In genomic region chr3:47324278-47324865, GRCh38 we compare ENCODE assay signal across 8 cellular contexts.
DNase-seq lines count a peak whose midpoint lies in the region; ATAC-seq and TF ChIP-seq lines count a peak whose summit lies in the region.

No MANE protein-coding gene starts in this region.

- no peak for ATAC-seq in HG03175 (IDR thresholded peaks at IDR 0.05; ENCODE audit: unreplicated experiment)

- DNase-seq in AG09309 (ENCODE audit: low read depth) = peak; percentile 61
- DNase-seq in GM19238 (ENCODE audit: insufficient read length, low spot score) = peak; percentile 52
- peak; percentile 24 for DNase-seq in NCI-H526 treated with DMSO at 0.1 percent for 48 hours (lab: John Stamatoyannopoulos, UW)
- peak; percentile 63 for DNase-seq in activated CD8-positive, alpha-beta memory T cell treated with anti-CD3 and anti-CD28 coated beads for 24 hours
- peak; percentile 80 for DNase-seq in epidermal melanocyte (ENCODE audit: insufficient read length, low spot score)
- peak; percentile 82 for DNase-seq in midbrain (lab: John Stamatoyannopoulos, UW)
- peak in 4 of 6 experiments; percentile 5 to 53 (median 27) for DNase-seq in stimulated activated naive CD4-positive, alpha-beta T cell (lab: John Stamatoyannopoulos, UW)

- no peak overlapping the region for H3K4me3 ChIP-seq in AG09309 (ENCODE audit: control insufficient read depth, low read depth, low read length)

- TF ChIP-seq CTCF in AG09309 (IDR thresholded peaks at IDR 0.05; ENCODE audit: control insufficient read depth, insufficient read depth, low read depth, low read length, missing control alignments) = peak; percentile 79

Comparison
In these comparisons a context has a peak if more than half of its experiments do, and no peak if none do; other contexts are left out.
1. DNase-seq: peak in every context shown above with its lines; median percentile 82 in midbrain; 80 in epidermal melanocyte; 63 in activated CD8-positive, alpha-beta memory T cell treated with anti-CD3 and anti-CD28 coated beads for 24 hours; 61 in AG09309; 52 in GM19238; 27 in stimulated activated naive CD4-positive, alpha-beta T cell; 24 in NCI-H526 treated with DMSO at 0.1 percent for 48 hours.